Comparison of ENCODE assay signal across 25 cellular contexts in genomic region chr9:135648494-135649410, GRCh38. TPM values are rescaled to one million over a fixed set of nuclear protein-coding genes. Genes with fewer than 3 reads are reported as not detected.
A peak's percentile ranks its signal among the peaks of the same experiment; 100 is the strongest.
DNase-seq lines count a peak whose midpoint lies in the region; ATAC-seq and TF ChIP-seq lines count a peak whose summit lies in the region.
"Had no signal": no experiment of that assay in that cellular context is flagged by ENCODE, and none has a peak within 500 bp of the region (broad histone marks: within the 10 kb centered on the region; RNA-seq: fewer than 3 reads in every experiment).

No MANE protein-coding gene starts in this region.

- H4K20me1 ChIP-seq in GM23338 (replicated peaks; ENCODE audit: insufficient read depth) (no peaks in the 10 kb centered on the region), Karpas-422 (ENCODE audit: insufficient read depth, low read depth, low read length) (no peaks in the 10 kb centered on the region), neural progenitor cell (ENCODE audit: low read depth) (no peaks in the 10 kb centered on the region)

- H3K9me2 ChIP-seq in GM23338 (ENCODE audit: insufficient read depth) (no peaks in the 10 kb centered on the region), Karpas-422 (replicated peaks; ENCODE audit: insufficient read depth, low read length) (no peaks in the 10 kb centered on the region)

- H3K4me3 ChIP-seq in GM23338 (no peak overlapping the region), Karpas-422 (ENCODE audit: low read length) (no peak overlapping the region), neural progenitor cell (peak overlapping the region; percentile 21)
- H3K4me3 ChIP-seq: PC-9 had no signal

- no peak overlapping the region for H3K27ac Mint-ChIP-seq in GM23338
- no peak overlapping the region for H3K27ac Mint-ChIP-seq in neural progenitor cell
- H3K27ac Mint-ChIP-seq: CD8-positive, alpha-beta T cell had no signal

- no peak overlapping the region for H3K9ac ChIP-seq in Karpas-422 (ENCODE audit: low read length)
- no peak overlapping the region for H3K9ac ChIP-seq in neural progenitor cell
- H3K9ac ChIP-seq: KMS-11 had no signal

- H3K4me1 ChIP-seq in GM23338 (ENCODE audit: insufficient read depth) (no peaks in the 10 kb centered on the region), Karpas-422 (ENCODE audit: low read length) (no peaks in the 10 kb centered on the region), neural progenitor cell (peaks cover 42% of the 10 kb centered on the region)

- intact Hi-C loops in head of caudate nucleus (cut with DNase I): no loop called here

- peaks cover 98% of the 10 kb centered on the region for H3K9me3 Mint-ChIP-seq in GM23338
- peaks cover 64% of the 10 kb centered on the region for H3K9me3 Mint-ChIP-seq in neural progenitor cell

- H3K4me2 ChIP-seq in GM23338: 0 out of 2 replicates have a peak overlapping the region, but pooled peaks have one; percentile 3
- H3K4me2 ChIP-seq in Karpas-422 (ENCODE audit: low read depth, low read length, poor library complexity, severe bottlenecking): no peak overlapping the region
- peak overlapping the region; percentile 58 for H3K4me2 ChIP-seq in neural progenitor cell
- H3K4me2 ChIP-seq: KMS-11, PC-9 had no signal

- peaks cover 3% of the 10 kb centered on the region; the same call in 1 of the 3 replicates for H3K4me1 Mint-ChIP-seq in GM23338
- no peaks in the 10 kb centered on the region for H3K4me1 Mint-ChIP-seq in neural progenitor cell

- H3K79me2 ChIP-seq in GM23338 (replicated peaks; ENCODE audit: insufficient read depth): no peaks in the 10 kb centered on the region
- no peaks in the 10 kb centered on the region for H3K79me2 ChIP-seq in Karpas-422 (ENCODE audit: low read length)
- H3K79me2 ChIP-seq in neural progenitor cell (ENCODE audit: low read depth): peaks cover 7% of the 10 kb centered on the region

- DNase-seq in GM23338 (ENCODE audit: low spot score) (no peak), Karpas-422 (peak; percentile 5), head of caudate nucleus (peak in 32 of 42 donors; percentile 14 to 81 (median 56)), neural progenitor cell (ENCODE audit: low spot score) (peak; percentile 60), NCI-H2227 treated with DMSO at 0.1 percent for 48 hours (lab: John Stamatoyannopoulos, UW) (no peak)
- DNase-seq in activated CD8-positive, alpha-beta memory T cell treated with anti-CD3 and anti-CD28 coated beads, Interleukin-2, amount 50 U/mL, for 4 hours: no peak
- DNase-seq: 8988T; C1 segment of cervical spinal cord; CD8-positive, alpha-beta T cell; GOT3; IMR-90; NCI-H1694; NCI-H2081; NCI-H69; PC-9; RPMI8226; SHP77 had no signal

- TF ChIP-seq CTCF in GM23338 (conservative IDR thresholded peaks at IDR 0.05; ENCODE audit: low read depth in 2 of 2): no peak
- no peak for TF ChIP-seq CTCF in neural progenitor cell (IDR thresholded peaks at IDR 0.05)

- H3K27ac ChIP-seq in GM23338 (ENCODE audit: low read depth) (no peak overlapping the region), Karpas-422 (ENCODE audit: low read length) (no peak overlapping the region), neural progenitor cell (no peak overlapping the region)
- H3K27ac ChIP-seq: HL-60, KMS-11, PC-9 had no signal

- H3K4me3 Mint-ChIP-seq in GM23338: no peak overlapping the region; the same call in 2 of the 3 replicates
- no peak overlapping the region for H3K4me3 Mint-ChIP-seq in neural progenitor cell
- H3K4me3 Mint-ChIP-seq: CD8-positive, alpha-beta T cell had no signal

- peaks cover 16% of the 10 kb centered on the region for H3K27me3 Mint-ChIP-seq in GM23338 (ENCODE audit: insufficient read depth, low read depth, poor library complexity)
- H3K27me3 Mint-ChIP-seq in neural progenitor cell (ENCODE audit: insufficient read depth, low read depth): peaks cover 13% of the 10 kb centered on the region

- H3K9me3 ChIP-seq in Karpas-422 (ENCODE audit: low read length): peaks cover 33% of the 10 kb centered on the region
- H3K9me3 ChIP-seq in neural progenitor cell (ENCODE audit: low read depth): peaks cover 4% of the 10 kb centered on the region

- peak; percentile 64 for ATAC-seq in GM23338
- ATAC-seq in HG02759 (IDR thresholded peaks at IDR 0.05; ENCODE audit: unreplicated experiment): no peak
- no peak for ATAC-seq in HG03159 (IDR thresholded peaks at IDR 0.05; ENCODE audit: unreplicated experiment)
- ATAC-seq: CD8-positive, alpha-beta T cell had no signal

- H3K36me3 Mint-ChIP-seq in GM23338 (ENCODE audit: low read depth): peaks cover 78% of the 10 kb centered on the region
- H3K36me3 Mint-ChIP-seq in neural progenitor cell: no peaks in the 10 kb centered on the region
- H3K36me3 Mint-ChIP-seq: CD8-positive, alpha-beta T cell had no signal

- H2AFZ ChIP-seq in GM23338 (no peak overlapping the region), Karpas-422 (ENCODE audit: low read length) (no peak overlapping the region), neural progenitor cell (replicated peaks) (no peak overlapping the region)
- H2AFZ ChIP-seq: PC-9 had no signal

- H3K36me3 ChIP-seq in GM23338 (ENCODE audit: insufficient read depth) (peaks cover 13% of the 10 kb centered on the region), Karpas-422 (ENCODE audit: insufficient read depth, low read length) (no peaks in the 10 kb centered on the region), neural progenitor cell (no peaks in the 10 kb centered on the region)

- H3K27me3 ChIP-seq in GM23338 (ENCODE audit: insufficient read depth) (no peaks in the 10 kb centered on the region), Karpas-422 (ENCODE audit: low read length) (no peaks in the 10 kb centered on the region; the same call in 1 of the 2 replicates), neural progenitor cell (no peaks in the 10 kb centered on the region)

- H3F3A ChIP-seq in GM23338 (replicated peaks; ENCODE audit: low read depth): no peaks in the 10 kb centered on the region
- peaks cover 39% of the 10 kb centered on the region for H3F3A ChIP-seq in neural progenitor cell (ENCODE audit: low read depth)

RNA-seq across cellular contexts. Expression of gene GLT6D1, which starts 9.4 kb away (rescaled TPM):
- total RNA-seq in GM23338 (2014; rRNA removed; shearing (Covaris generic)): not detected in 2 replicates
- not detected in 2 replicates for polyA plus RNA-seq in GM23338 (2016; fragmentation: Nextera tagmentation; extraction: Ambion mirVana)
- total RNA-seq in Karpas-422 (2014; rRNA removed; shearing (Covaris generic); ENCODE audit: low replicate concordance): not detected in 2 replicates
- 0.12 and 0.80 TPM in 2 replicates for total RNA-seq in neural progenitor cell (ENCODE audit: low replicate concordance)
- total RNA-seq: CD8-positive, alpha-beta T cell; Daoy; HT-29; IMR-90; M059J; NCI-H460; PC-9 had no signal
- polyA plus RNA-seq: IMR-90 had no signal

RNA-seq across cellular contexts. Expression of gene LCN9, which starts 14.4 kb away (rescaled TPM):
- not detected in 2 replicates for total RNA-seq in GM23338 (2014; rRNA removed; shearing (Covaris generic))
- not detected in 2 replicates for polyA plus RNA-seq in GM23338 (2016; fragmentation: Nextera tagmentation; extraction: Ambion mirVana)
- not detected in 2 replicates for total RNA-seq in Karpas-422 (2014; rRNA removed; shearing (Covaris generic); ENCODE audit: low replicate concordance)
- total RNA-seq in neural progenitor cell (ENCODE audit: low replicate concordance): 2.4 and 6.6 TPM in 2 replicates
- total RNA-seq: CD8-positive, alpha-beta T cell; Daoy; HT-29; IMR-90; M059J; NCI-H460; PC-9 had no signal
- polyA plus RNA-seq: IMR-90 had no signal

RNA-seq across cellular contexts. Expression of gene SOHLH1, which starts 50.5 kb away (rescaled TPM):
- 0.21 TPM in 1 of 2 replicates, not detected in the other for total RNA-seq in GM23338 (2014; rRNA removed; shearing (Covaris generic))
- not detected in 2 replicates for polyA plus RNA-seq in GM23338 (2016; fragmentation: Nextera tagmentation; extraction: Ambion mirVana)
- total RNA-seq in Karpas-422 (2014; rRNA removed; shearing (Covaris generic); ENCODE audit: low replicate concordance): not detected in 2 replicates
- total RNA-seq in neural progenitor cell (ENCODE audit: low replicate concordance): not detected in 2 replicates
- total RNA-seq: CD8-positive, alpha-beta T cell; Daoy; HT-29; IMR-90; M059J; NCI-H460; PC-9 had no signal
- polyA plus RNA-seq: IMR-90 had no signal

RNA-seq across cellular contexts. Expression of gene KCNT1, which starts 53.2 kb away (rescaled TPM):
- 0.12 and 0.28 TPM in 2 replicates for total RNA-seq in GM23338 (2014; rRNA removed; shearing (Covaris generic))
- 0.05 TPM in 2 replicates for polyA plus RNA-seq in GM23338 (2016; fragmentation: Nextera tagmentation; extraction: Ambion mirVana)
- not detected in 2 replicates for total RNA-seq in Karpas-422 (2014; rRNA removed; shearing (Covaris generic); ENCODE audit: low replicate concordance)
- not detected in 2 replicates for total RNA-seq in neural progenitor cell (ENCODE audit: low replicate concordance)
- total RNA-seq: CD8-positive, alpha-beta T cell; Daoy; HT-29; IMR-90; M059J; NCI-H460; PC-9 had no signal
- polyA plus RNA-seq: IMR-90 had no signal

Comparison
In these comparisons a context has a peak if more than half of its experiments do, and no peak if none do; other contexts are left out.
1. DNase-seq: peak in Karpas-422 (single experiment), head of caudate nucleus (32 of 42) and neural progenitor cell (single experiment); none in GM23338 (single experiment), activated CD8-positive, alpha-beta memory T cell treated with anti-CD3 and anti-CD28 coated beads, Interleukin-2, amount 50 U/mL, for 4 hours (single experiment) and NCI-H2227 treated with DMSO at 0.1 percent for 48 hours (single experiment).